ENCODE assay signal across 21 cellular contexts in genomic region chr1:17776426-17776825, GRCh38. TPM values are rescaled to one million over a fixed set of nuclear protein-coding genes. Genes with fewer than 3 reads are reported as not detected.
"Had no signal": no experiment of that assay in that cellular context is flagged by ENCODE, and none has a peak within 500 bp of the region (broad histone marks: within the 10 kb centered on the region; RNA-seq: fewer than 3 reads in every experiment).

No MANE protein-coding gene starts in this region.

- H3K4me3 ChIP-seq: dorsolateral prefrontal cortex, lung, tibial artery had no signal

- H3K9me3 ChIP-seq: tibial artery had no signal

- H3K27ac Mint-ChIP-seq: activated CD4-positive, alpha-beta T cell treated with anti-CD3 and anti-CD28 coated beads for 36 hours; activated naive CD8-positive, alpha-beta T cell treated with anti-CD3 and anti-CD28 coated beads for 36 hours; natural killer cell; progenitor cell of endocrine pancreas; WTC11 had no signal

- ATAC-seq: activated CD4-positive, alpha-beta T cell treated with anti-CD3 and anti-CD28 coated beads for 36 hours; foreskin keratinocyte; natural killer cell; WTC11 had no signal

- H3K4me3 Mint-ChIP-seq: activated CD4-positive, alpha-beta T cell treated with anti-CD3 and anti-CD28 coated beads for 36 hours; activated naive CD8-positive, alpha-beta T cell treated with anti-CD3 and anti-CD28 coated beads for 36 hours; natural killer cell; WTC11 had no signal

- H3K27ac ChIP-seq: dorsolateral prefrontal cortex, epithelial cell of prostate, foreskin keratinocyte, tibial artery had no signal

- H3K4me1 ChIP-seq: foreskin keratinocyte, tibial artery had no signal

- H3K36me3 Mint-ChIP-seq: activated naive CD8-positive, alpha-beta T cell treated with anti-CD3 and anti-CD28 coated beads for 36 hours; natural killer cell; WTC11 had no signal

- H3K4me1 Mint-ChIP-seq: activated CD4-positive, alpha-beta T cell treated with anti-CD3 and anti-CD28 coated beads for 36 hours; activated naive CD8-positive, alpha-beta T cell treated with anti-CD3 and anti-CD28 coated beads for 36 hours; natural killer cell; WTC11 had no signal

- DNase-seq: activated CD4-positive, alpha-beta T cell treated with anti-CD3 and anti-CD28 coated beads for 36 hours; activated CD4-positive, alpha-beta T cell treated with anti-CD3 and anti-CD28 coated beads, Interleukin-2, amount 50 U/mL, for 48 hours; activated naive CD4-positive, alpha-beta T cell; activated naive CD8-positive, alpha-beta T cell treated with anti-CD3 and anti-CD28 coated beads for 36 hours; activated T-cell treated with anti-CD3 and anti-CD28 coated beads for 4 hours; amniotic stem cell; foreskin keratinocyte; hippocampal formation; islet precursor cell; natural killer cell; nucleus accumbens; stimulated activated CD4-positive, alpha-beta T cell treated with anti-CD3 and anti-CD28 coated beads, Interleukin-2, amount 100 ng/mL, for 24 hours; stimulated activated naive CD4-positive, alpha-beta T cell treated with Interleukin-2 at 50 U/mL for 16 hours; T-helper 2 cell; tibial artery had no signal

- H3K9me3 Mint-ChIP-seq: activated naive CD8-positive, alpha-beta T cell treated with anti-CD3 and anti-CD28 coated beads for 36 hours; natural killer cell had no signal

- H3K36me3 ChIP-seq: tibial artery had no signal

- H3K27me3 ChIP-seq: foreskin keratinocyte had no signal

RNA-seq across cellular contexts. Expression of gene ACTL8, which starts 21.3 kb away (rescaled TPM):
- total RNA-seq: activated naive CD8-positive, alpha-beta T cell treated with anti-CD3 and anti-CD28 coated beads for 36 hours; fibroblast of lung; foreskin keratinocyte; lung; natural killer cell; progenitor cell of endocrine pancreas had no signal
- polyA plus RNA-seq: foreskin keratinocyte, lung had no signal
